Comparison of ENCODE assay signal across 8 cellular contexts in genomic region chr20:36235892-36236785, GRCh38. TPM values are rescaled to one million over a fixed set of nuclear protein-coding genes. Genes with fewer than 3 reads are reported as not detected.
DNase-seq lines count a peak whose midpoint lies in the region; ATAC-seq and TF ChIP-seq lines count a peak whose summit lies in the region.

AAR2 (plus strand) TSS chr20:36236478; CDS start chr20:36239869, 3,391 bp downstream.

- CTCF ChIA-PET in Panc1 (lab: Charles Lee): interaction anchor here (0.6 kb wide), 1 partner anchor 121 kb away, joined by 3 read pairs; no protein-coding TSS in a partner anchor

- WGBS in esophagus, 2 donors: 13 to 14% methylated on average over 44 of the region's 44 CpGs

- peaks cover 22 to 29% (median 29%) of the 10 kb centered on the region in 3 donors for H3K4me1 Mint-ChIP-seq in IgD-negative memory B cell
- H3K4me1 Mint-ChIP-seq in activated T-cell treated with anti-CD3 and anti-CD28 coated beads, Interleukin-2, amount 50 U/mL, for 24 hours (ENCODE audit: low read depth): peaks cover 43% of the 10 kb centered on the region

- DNase-seq in ACHN: peak; percentile 73
- DNase-seq in Panc1 (ENCODE audit: low read depth, low spot score): peak; percentile 24
- peak; percentile 89 for DNase-seq in activated T-cell treated with anti-CD3 and anti-CD28 coated beads, Interleukin-2, amount 50 U/mL, for 24 hours
- peak; percentile 88 for DNase-seq in stimulated activated CD8-positive, alpha-beta memory T cell treated with anti-CD3 and anti-CD28 coated beads, Interleukin-4, amount 100 ng/mL, for 48 hours

- H3K27me3 Mint-ChIP-seq in IgD-negative memory B cell: peaks cover 1% of the 10 kb centered on the region
- no peaks in the 10 kb centered on the region for H3K27me3 Mint-ChIP-seq in activated T-cell treated with anti-CD3 and anti-CD28 coated beads, Interleukin-2, amount 50 U/mL, for 24 hours

- H3K27me3 ChIP-seq in Panc1 (ENCODE audit: control insufficient read depth, insufficient read depth, low read length): no peaks in the 10 kb centered on the region
- no peaks in the 10 kb centered on the region for H3K27me3 ChIP-seq in esophagus (ENCODE audit: control insufficient read depth in 1 of 2, insufficient read depth in 2 of 2, low read length in 2 of 2)
- H3K27me3 ChIP-seq in muscle layer of colon (ENCODE audit: control insufficient read depth in 1 of 2, insufficient read depth in 2 of 2, low read length in 2 of 2): no peaks in the 10 kb centered on the region

- H3K4me3 Mint-ChIP-seq in IgD-negative memory B cell: peak within 1 kb of the TSS; percentile 91 to 98 (median 98)
- H3K4me3 Mint-ChIP-seq in activated T-cell treated with anti-CD3 and anti-CD28 coated beads, Interleukin-2, amount 50 U/mL, for 24 hours: peak within 1 kb of the TSS; percentile 91

- peak within 1 kb of the TSS; percentile 1 to 91 (median 65) for H3K27ac Mint-ChIP-seq in IgD-negative memory B cell
- H3K27ac Mint-ChIP-seq in activated T-cell treated with anti-CD3 and anti-CD28 coated beads, Interleukin-2, amount 50 U/mL, for 24 hours: peak within 1 kb of the TSS; percentile 93

- BruUV-seq in Panc1 (replicated peaks; lab: Mats Ljungman, UMichigan): no TSS peak

- peaks cover 2% of the 10 kb centered on the region for H3K36me3 Mint-ChIP-seq in IgD-negative memory B cell
- peaks cover 45% of the 10 kb centered on the region for H3K36me3 Mint-ChIP-seq in activated T-cell treated with anti-CD3 and anti-CD28 coated beads, Interleukin-2, amount 50 U/mL, for 24 hours (ENCODE audit: low read depth)

- POLR2A ChIA-PET in Panc1 (lab: Charles Lee): no interaction called here

- H3K9me3 ChIP-seq in Panc1 (ENCODE audit: control insufficient read depth, insufficient read depth, low read depth, low read length) (no peaks in the 10 kb centered on the region), esophagus (ENCODE audit: control insufficient read depth in 2 of 2, insufficient read depth in 1 of 2, low read depth in 1 of 2, low read length in 1 of 2) (no peaks in the 10 kb centered on the region), muscle layer of colon (ENCODE audit: low read length) (no peaks in the 10 kb centered on the region)

- H3K4me1 ChIP-seq in Panc1 (ENCODE audit: control insufficient read depth, insufficient read depth, low read length) (peaks cover 16% of the 10 kb centered on the region; the same call in 1 of the 2 replicates), esophagus (ENCODE audit: control insufficient read depth in 2 of 2, insufficient read depth in 2 of 2, low read length in 1 of 2) (peaks cover 2 to 4% of the 10 kb centered on the region in 2 donors), muscle layer of colon (ENCODE audit: insufficient read depth, low read length) (peaks cover 20% of the 10 kb centered on the region)

- H3K4me3 ChIP-seq in Panc1 (ENCODE audit: low read depth in 2 of 2, low read length in 2 of 2): peak within 1 kb of the TSS; percentile 90 to 94
- peak within 1 kb of the TSS; percentile 85 to 98 for H3K4me3 ChIP-seq in esophagus (ENCODE audit: low read depth in 1 of 2, low read length in 2 of 2)
- peak within 1 kb of the TSS; percentile 85 to 99 for H3K4me3 ChIP-seq in muscle layer of colon (ENCODE audit: low read depth in 1 of 2, low read length in 2 of 2)

- TF ChIP-seq CTCF in Panc1 (IDR thresholded peaks at IDR 0.05): no peak

- in situ Hi-C loops in ACHN (cut with HindIII; ENCODE audit: low pct_ligation_motif_present, low pct_unique_long_range_greater_than_20kb, low sequenced_read_pairs) (no loop called here), Panc1 (cut with HindIII; ENCODE audit: low pct_unique_long_range_greater_than_20kb, low sequenced_read_pairs) (no loop called here)

- H3K9ac ChIP-seq in muscle layer of colon (ENCODE audit: low read length): peak within 1 kb of the TSS; percentile 72

- peak within 1 kb of the TSS; percentile 96 for H3K27ac ChIP-seq in Panc1 (ENCODE audit: low read length)
- peak within 1 kb of the TSS; percentile 80 to 86 for H3K27ac ChIP-seq in esophagus (ENCODE audit: low read depth in 2 of 2, low read length in 1 of 2)
- H3K27ac ChIP-seq in muscle layer of colon (ENCODE audit: low read depth, low read length): peak within 1 kb of the TSS; percentile 84

- intact Hi-C loops in Panc1 (cut with micrococcal nuclease; ENCODE audit: unreplicated experiment): no loop called here

- H3K36me3 ChIP-seq in Panc1 (ENCODE audit: control insufficient read depth, insufficient read depth, low read length) (peaks cover 8% of the 10 kb centered on the region), esophagus (ENCODE audit: control insufficient read depth in 2 of 2, insufficient read depth in 2 of 2, low read length in 1 of 2) (peaks cover 0 to 10% of the 10 kb centered on the region in 2 donors), muscle layer of colon (ENCODE audit: insufficient read depth, low read length) (peaks cover 11% of the 10 kb centered on the region)

- no peaks in the 10 kb centered on the region for H3K9me3 Mint-ChIP-seq in IgD-negative memory B cell
- H3K9me3 Mint-ChIP-seq in activated T-cell treated with anti-CD3 and anti-CD28 coated beads, Interleukin-2, amount 50 U/mL, for 24 hours: no peaks in the 10 kb centered on the region

- ATAC-seq in GM19035 (IDR thresholded peaks at IDR 0.05; ENCODE audit: unreplicated experiment) (peak; percentile 84), Panc1 (peak; percentile 99)

RNA-seq across cellular contexts. Expression of gene AAR2, which starts in this region (rescaled TPM):
- polyA plus RNA-seq in IgD-negative memory B cell (30.8 TPM), esophagus (10 to 100 TPM in 1 of 2 donors, 1 to 10 TPM in 1; 8.4 to 16.5 TPM)
- 26.1 TPM for total RNA-seq in Panc1 (2021; ENCODE audit: unreplicated experiment)
- polyA plus RNA-seq in Panc1 (2012; ENCODE audit: insufficient read length): 27.7 TPM

Comparison
In these comparisons a context has a peak if more than half of its experiments do, and no peak if none do; other contexts are left out.
1. Peak in every context shown above with its lines: DNase-seq, ATAC-seq, H3K4me3 ChIP-seq and H3K27ac ChIP-seq.
2. DNase-seq: peak in every context shown above with its lines; median percentile 89 in activated T-cell treated with anti-CD3 and anti-CD28 coated beads, Interleukin-2, amount 50 U/mL, for 24 hours; 88 in stimulated activated CD8-positive, alpha-beta memory T cell treated with anti-CD3 and anti-CD28 coated beads, Interleukin-4, amount 100 ng/mL, for 48 hours; 73 in ACHN; 24 in Panc1.